In the genomic region with DNA sequence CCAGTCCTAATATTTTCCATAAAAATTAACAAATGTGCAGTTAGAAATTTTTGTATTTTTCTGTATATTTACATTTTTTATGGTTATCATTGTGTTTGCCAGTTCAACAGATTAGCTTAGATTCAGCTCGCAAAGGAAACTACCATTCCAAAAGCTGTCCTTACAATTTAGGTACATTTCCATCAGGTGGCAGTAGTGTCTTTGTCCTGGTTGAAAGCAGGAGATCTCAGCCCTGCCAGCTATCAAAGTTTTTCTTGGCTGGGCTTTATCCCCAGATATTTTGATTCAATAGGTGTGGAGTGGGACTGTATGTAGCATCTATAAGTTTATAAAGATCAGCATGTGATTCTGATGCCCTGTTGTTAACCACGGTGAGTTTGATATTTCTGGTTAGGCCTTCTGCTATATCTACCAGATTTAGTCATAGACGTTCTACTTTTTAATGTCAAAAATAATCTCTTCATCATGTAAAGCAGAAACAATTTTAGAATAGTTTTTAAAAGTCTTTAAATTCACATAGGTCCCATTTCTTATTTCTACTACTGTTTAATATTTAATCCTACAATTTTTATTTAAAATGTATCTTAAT, we compare ENCODE assay signal across 10 cellular contexts. TPM values are rescaled to one million over a fixed set of nuclear protein-coding genes. Genes with fewer than 3 reads are reported as not detected.
A peak's percentile ranks its signal among the peaks of the same experiment; 100 is the strongest.
DNase-seq lines count a peak whose midpoint lies in the region; ATAC-seq lines count a peak whose summit lies in the region.
"Had no signal": no experiment of that assay in that cellular context is flagged by ENCODE, and none has a peak within 500 bp of the region (broad histone marks: within the 10 kb centered on the region; RNA-seq: fewer than 3 reads in every experiment).

No MANE protein-coding gene starts in this region.

- peak; percentile 88 for ATAC-seq in left colon
- ATAC-seq: heart right ventricle had no signal

- intact Hi-C loops in left colon (cut with DNase I, micrococcal nuclease) = no loop called here

- DNase-seq in DMS53 treated with DMSO at 0.1 percent for 48 hours (lab: John Stamatoyannopoulos, UW; ENCODE audit: unreplicated experiment) = peak; percentile 87
- DNase-seq in HT1080 (ENCODE audit: low read depth) = peak; percentile 39
- DNase-seq in RPMI8226 = peak; percentile 28
- DNase-seq in left colon = no peak
- no peak for DNase-seq in CD1c-positive myeloid dendritic cell (ENCODE audit: extremely low spot score)
- DNase-seq in NK-92 treated with Interleukin-12 subunit alpha and Interleukin-12 subunit beta, amount 100 ng/mL, for 24 hours (lab: John Stamatoyannopoulos, UW) = no peak
- DNase-seq in SKM-1 treated with dmso at 0.1 percent for 144 hours (lab: John Stamatoyannopoulos, UW; ENCODE audit: unreplicated experiment) = no peak
- no peak for DNase-seq in activated CD8-positive, alpha-beta memory T cell treated with anti-CD3 and anti-CD28 coated beads, Interleukin-2, amount 50 U/mL, for 4 hours
- DNase-seq: activated CD4-positive, alpha-beta memory T cell treated with anti-CD3 and anti-CD28 coated beads for 36 hours; heart right ventricle had no signal

RNA-seq across cellular contexts. Expression of a gene that starts 15.5 kb away (rescaled TPM):
- 0.98 and 1.3 TPM in 2 replicates for total RNA-seq in HT1080 (2014; rRNA removed; shearing (Covaris generic))
- 3.4 and 7.0 TPM in 2 replicates for polyA plus RNA-seq in HT1080 (2015; cell fraction: cytosol; rRNA removed)
- polyA plus RNA-seq in HT1080 (2015; cell fraction: nucleus; rRNA removed) = 5.7 and 10.0 TPM in 2 replicates
- 10 to 100 TPM; 34.2 to 66.1 TPM for total RNA-seq in left colon

Comparison
In these comparisons a context has a peak if more than half of its experiments do, and no peak if none do; other contexts are left out.
1. DNase-seq: peak in DMS53 treated with DMSO at 0.1 percent for 48 hours (single experiment), HT1080 (single experiment) and RPMI8226 (single experiment); none in left colon (0 of 2), CD1c-positive myeloid dendritic cell (single experiment), NK-92 treated with Interleukin-12 subunit alpha and Interleukin-12 subunit beta, amount 100 ng/mL, for 24 hours (single experiment), SKM-1 treated with dmso at 0.1 percent for 144 hours (single experiment) and activated CD8-positive, alpha-beta memory T cell treated with anti-CD3 and anti-CD28 coated beads, Interleukin-2, amount 50 U/mL, for 4 hours (single experiment).
2. RNA of a gene that starts 15.5 kb away (total RNA-seq): 34.2 to 66.1 TPM in left colon; 0.98 to 1.3 TPM in HT1080; every median in the first group is over 10 times any median in the second.